Comparison of ENCODE assay signal across 8 cellular contexts in the genomic region with DNA sequence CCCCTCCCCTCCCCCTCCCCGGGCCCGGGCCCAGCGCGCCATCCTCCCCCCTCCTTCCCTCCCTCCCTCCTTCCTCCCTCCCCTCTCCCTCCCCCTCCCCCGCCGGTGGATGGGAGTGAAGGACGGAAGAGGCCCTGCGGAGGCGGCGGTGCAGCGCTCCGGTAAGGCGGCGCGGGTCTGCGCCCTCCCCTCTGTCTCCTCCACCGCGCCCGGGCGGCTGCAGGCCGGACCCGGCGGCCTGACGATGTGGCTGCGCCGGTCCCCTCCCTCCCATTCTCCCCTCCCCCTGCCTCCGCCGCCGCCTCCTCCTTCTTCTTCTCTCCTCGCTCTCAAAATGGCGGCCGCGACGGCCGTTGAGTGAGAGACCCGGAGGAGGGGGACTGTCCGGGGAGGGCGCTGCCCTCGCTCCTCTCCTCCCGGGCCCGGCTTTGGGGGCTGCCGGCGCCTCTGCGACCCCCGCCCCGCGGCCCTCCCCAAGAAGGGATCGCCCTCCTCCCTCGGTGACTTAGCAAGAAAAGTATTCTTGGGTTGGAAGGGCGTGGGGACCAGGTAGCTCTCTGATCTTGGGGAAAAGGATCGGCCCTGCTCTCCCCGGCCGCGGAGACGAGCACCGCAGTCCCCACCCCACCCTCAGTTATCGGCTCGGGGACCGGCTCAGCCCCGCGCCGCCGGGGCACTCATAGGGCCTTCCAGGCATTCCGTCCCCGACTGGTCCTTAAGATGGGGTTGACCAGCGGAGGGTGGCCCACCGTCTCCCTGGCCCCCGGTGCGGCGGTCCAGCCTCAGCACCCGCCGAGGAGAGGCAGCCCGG. TPM values are rescaled to one million over a fixed set of nuclear protein-coding genes. Genes with fewer than 3 reads are reported as not detected.
A peak's percentile ranks its signal among the peaks of the same experiment; 100 is the strongest.
DNase-seq lines count a peak whose midpoint lies in the region; ATAC-seq, FAIRE-seq and TF ChIP-seq lines count a peak whose summit lies in the region.

No MANE protein-coding gene starts in this region.

- TF ChIP-seq POLR2A in A549 (IDR thresholded peaks at IDR 0.05; ENCODE audit: low read length) = peak; percentile 33
- TF ChIP-seq POLR2A in right lobe of liver (IDR thresholded peaks at IDR 0.05) = no peak

- WGBS in A549 (ENCODE audit: missing lambda C conversion rate) = 0% methylated on average over 26 of the region's 73 CpGs
- 0% methylated on average over 10 of the region's 73 CpGs for WGBS in right lobe of liver (ENCODE audit: insufficient coverage, low coverage, low lambda C conversion rate, missing lambda C conversion rate)

- peak; percentile 83 to 84 for ATAC-seq in A549
- ATAC-seq in GM18861 (IDR thresholded peaks at IDR 0.05; ENCODE audit: unreplicated experiment) = peak; percentile 15
- peak; percentile 43 for ATAC-seq in HG03097 (IDR thresholded peaks at IDR 0.05; ENCODE audit: low FRiP score, unreplicated experiment)
- ATAC-seq in right lobe of liver = peak; percentile 75 to 86 (median 82)

- H3K4me1 ChIP-seq in A549 (peaks cover 46% of the 10 kb centered on the region), right lobe of liver (peaks cover 0 to 32% (median 0%) of the 10 kb centered on the region in 4 donors)

- peak overlapping the region; percentile 84 for H3K4me3 ChIP-seq in A549
- H3K4me3 ChIP-seq in right lobe of liver = peak overlapping the region; percentile 93 to 97 (median 95)

- TF ChIP-seq EP300 in A549 (IDR thresholded peaks at IDR 0.05) = no peak

- no peaks in the 10 kb centered on the region for H3K27me3 ChIP-seq in right lobe of liver

- H3K9me3 ChIP-seq in A549 (no peaks in the 10 kb centered on the region), right lobe of liver (no peaks in the 10 kb centered on the region)

- intact Hi-C loops in right lobe of liver (cut with DNase I) = no loop called here

- H3K27ac ChIP-seq in A549 = peak overlapping the region; percentile 98
- peak overlapping the region; percentile 97 to 99 (median 98) for H3K27ac ChIP-seq in right lobe of liver

- TF ChIP-seq RAD21 in A549 (conservative IDR thresholded peaks at IDR 0.05 in 1 of 2, IDR thresholded peaks at IDR 0.05 in 1 of 2) = no peak

- peak; percentile 77 to 88 for DNase-seq in A549 (ENCODE audit: low read depth in 1 of 2, low spot score in 1 of 2)
- peak; percentile 47 for DNase-seq in NCI-H510A treated with DMSO at 0.1 percent for 48 hours (lab: John Stamatoyannopoulos, UW)
- DNase-seq in activated CD4-positive, alpha-beta T cell treated with anti-CD3 and anti-CD28 coated beads, Interleukin-2, amount 50 U/mL, for 4 hours = peak; percentile 75 to 79
- peak; percentile 78 for DNase-seq in dermis blood vessel endothelial cell
- peak; percentile 83 to 89 (median 83) for DNase-seq in right lobe of liver
- DNase-seq in stimulated activated CD4-positive, alpha-beta T cell treated with anti-CD3 and anti-CD28 coated beads, Interleukin-4, amount 100 ng/mL, for 4 hours = peak; percentile 74 to 82

- no peak for FAIRE-seq in A549 (lab: Jason Lieb, UNC)

- POLR2A ChIA-PET in A549 (lab: Yijun Ruan, JAX) = interaction anchor here (1.2 to 2.7 kb wide), 10 partner anchors 9 to 193 kb away, joined by 3 to 31 read pairs (median 5); a partner anchor contains a TSS

- no peaks in the 10 kb centered on the region for H3K36me3 ChIP-seq in right lobe of liver

- CTCF ChIA-PET in A549 (lab: Yijun Ruan, JAX) = interaction anchor here (0.6 to 1.2 kb wide), 4 partner anchors 13 to 145 kb away, joined by 3 read pairs; no protein-coding TSS in a partner anchor

- H3K4me2 ChIP-seq in A549 = peak overlapping the region; percentile 91

- TF ChIP-seq CTCF in A549 (IDR thresholded peaks at IDR 0.05) (no peak), right lobe of liver (IDR thresholded peaks at IDR 0.05) (no peak)

TF ChIP-seq in A549, 52 proteins besides CTCF, POLR2A, EP300 and RAD21:
- TF ChIP-seq ZFP36 (IDR thresholded peaks at IDR 0.05; ENCODE audit: borderline replicate concordance, partially characterized antibody) (no peak), KDM1A (IDR thresholded peaks at IDR 0.05; ENCODE audit: low read depth) (no peak), HDAC2 (IDR thresholded peaks at IDR 0.05) (no peak), NR3C1 (IDR thresholded peaks at IDR 0.05) (no peak), KDM5A (IDR thresholded peaks at IDR 0.05) (peak; percentile 61), HOXA7 (CRISPR knock-in tag; IDR thresholded peaks at IDR 0.05) (no peak), HEYL (CRISPR knock-in tag; IDR thresholded peaks at IDR 0.05) (no peak), ESRRA (IDR thresholded peaks at IDR 0.05; ENCODE audit: borderline replicate concordance, low read length) (no peak), PHF8 (IDR thresholded peaks at IDR 0.05; ENCODE audit: borderline replicate concordance, low read depth) (peak; percentile 65; the same call in 1 of the 2 replicates), GATA3 (IDR thresholded peaks at IDR 0.05; ENCODE audit: borderline replicate concordance) (no peak), JUN (IDR thresholded peaks at IDR 0.05) (peak in 1 of 2 experiments; percentile 80), POLR2AphosphoS2 (conservative IDR thresholded peaks at IDR 0.05; ENCODE audit: low read length) (0 out of 2 replicates have a peak, but pooled peaks have one; percentile 45), MAZ (IDR thresholded peaks at IDR 0.05; ENCODE audit: borderline replicate concordance, low read depth, low read length) (no peak; the same call in 1 of the 2 replicates), EHMT2 (IDR thresholded peaks at IDR 0.05; ENCODE audit: low read depth) (no peak), CHD2 (IDR thresholded peaks at IDR 0.05; ENCODE audit: low read length, partially characterized antibody) (no peak)
- TF ChIP-seq, protein P1, sequence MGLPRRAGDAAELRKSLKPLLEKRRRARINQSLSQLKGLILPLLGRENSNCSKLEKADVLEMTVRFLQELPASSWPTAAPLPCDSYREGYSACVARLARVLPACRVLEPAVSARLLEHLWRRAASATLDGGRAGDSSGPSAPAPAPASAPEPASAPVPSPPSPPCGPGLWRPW (IDR thresholded peaks at IDR 0.05) = no peak
- TF ChIP-seq, protein P2, sequence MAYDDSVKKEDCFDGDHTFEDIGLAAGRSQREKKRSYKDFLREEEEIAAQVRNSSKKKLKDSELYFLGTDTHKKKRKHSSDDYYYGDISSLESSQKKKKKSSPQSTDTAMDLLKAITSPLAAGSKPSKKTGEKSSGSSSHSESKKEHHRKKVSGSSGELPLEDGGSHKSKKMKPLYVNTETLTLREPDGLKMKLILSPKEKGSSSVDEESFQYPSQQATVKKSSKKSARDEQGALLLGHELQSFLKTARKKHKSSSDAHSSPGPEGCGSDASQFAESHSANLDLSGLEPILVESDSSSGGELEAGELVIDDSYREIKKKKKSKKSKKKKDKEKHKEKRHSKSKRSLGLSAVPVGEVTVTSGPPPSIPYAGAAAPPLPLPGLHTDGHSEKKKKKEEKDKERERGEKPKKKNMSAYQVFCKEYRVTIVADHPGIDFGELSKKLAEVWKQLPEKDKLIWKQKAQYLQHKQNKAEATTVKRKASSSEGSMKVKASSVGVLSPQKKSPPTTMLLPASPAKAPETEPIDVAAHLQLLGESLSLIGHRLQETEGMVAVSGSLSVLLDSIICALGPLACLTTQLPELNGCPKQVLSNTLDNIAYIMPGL (CRISPR knock-in tag; IDR thresholded peaks at IDR 0.05; ENCODE audit: borderline replicate concordance) = no peak
- TF ChIP-seq, protein P3, sequence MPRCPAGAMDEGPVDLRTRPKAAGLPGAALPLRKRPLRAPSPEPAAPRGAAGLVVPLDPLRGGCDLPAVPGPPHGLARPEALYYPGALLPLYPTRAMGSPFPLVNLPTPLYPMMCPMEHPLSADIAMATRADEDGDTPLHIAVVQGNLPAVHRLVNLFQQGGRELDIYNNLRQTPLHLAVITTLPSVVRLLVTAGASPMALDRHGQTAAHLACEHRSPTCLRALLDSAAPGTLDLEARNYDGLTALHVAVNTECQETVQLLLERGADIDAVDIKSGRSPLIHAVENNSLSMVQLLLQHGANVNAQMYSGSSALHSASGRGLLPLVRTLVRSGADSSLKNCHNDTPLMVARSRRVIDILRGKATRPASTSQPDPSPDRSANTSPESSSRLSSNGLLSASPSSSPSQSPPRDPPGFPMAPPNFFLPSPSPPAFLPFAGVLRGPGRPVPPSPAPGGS (IDR thresholded peaks at IDR 0.05) = no peak; the same call in 2 of the 3 replicates

RNA-seq across cellular contexts. Expression of a gene that starts 0.6 kb away (rescaled TPM):
- polyA plus RNA-seq in A549 (2011; rRNA removed) = 197 and 204 TPM in 2 replicates
- 54.8 and 59.1 TPM in 2 replicates for polyA plus RNA-seq in A549 (2012; cell fraction: cytosol; rRNA removed)
- polyA plus RNA-seq in A549 (2012; cell fraction: nucleus; rRNA removed) = 30.9 and 49.5 TPM in 2 replicates
- polyA plus RNA-seq in A549 (2017; fragmentation: RNase III; extraction: RNeasy Plus Mini Kit Qiagen cat#74134 plus additional on column Dnase treatment) = 122 to 132 TPM (median 125 TPM) in 3 replicates
- polyA minus RNA-seq in A549 (2011; rRNA and poly(A)+ RNA removed) = 161 and 170 TPM in 2 replicates
- total RNA-seq in dermis blood vessel endothelial cell = 88.3 and 129 TPM in 2 replicates
- 10 to 100 TPM; 32.6 to 69.9 (median 42.2) TPM for total RNA-seq in right lobe of liver

Comparison
In these comparisons a context has a peak if more than half of its experiments do, and no peak if none do; other contexts are left out.
1. Peak in every context shown above with its lines: DNase-seq, ATAC-seq, H3K4me3 ChIP-seq and H3K27ac ChIP-seq.
2. ATAC-seq: peak in every context shown above with its lines; median percentile 84 in A549; 82 in right lobe of liver; 43 in HG03097; 15 in GM18861.